7 cellular contexts compared by ENCODE assay signal in the genomic region with DNA sequence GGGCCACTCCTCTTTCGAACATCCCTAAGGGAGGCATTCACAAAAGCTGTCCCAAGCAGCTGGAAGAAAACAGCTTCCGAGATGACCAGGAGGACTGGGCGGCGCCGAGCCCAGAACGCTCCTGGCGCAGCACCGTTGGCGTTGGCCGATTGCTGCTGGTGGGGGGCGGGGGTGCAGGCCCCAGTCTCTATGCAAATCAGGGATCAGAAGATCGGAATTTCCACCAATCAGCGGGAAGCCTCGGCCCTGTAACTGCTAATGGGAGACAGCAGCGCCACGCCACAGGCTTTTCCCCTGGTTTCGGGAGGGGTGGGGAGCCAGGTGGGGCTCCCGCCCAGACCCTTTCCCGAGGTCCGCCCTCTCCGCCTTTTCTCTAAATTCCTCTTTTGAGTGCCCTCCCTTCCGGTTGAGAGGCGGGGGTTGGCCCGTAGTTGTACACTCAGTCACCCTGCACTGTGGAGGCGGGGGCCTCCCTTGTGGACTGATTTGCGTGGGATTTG.
DNase-seq lines count a peak whose midpoint lies in the region; ATAC-seq and TF ChIP-seq lines count a peak whose summit lies in the region.

No MANE protein-coding gene starts in this region.

- H3K4me3 ChIP-seq in choroid plexus epithelial cell (ENCODE audit: low read depth, low read length) (peak overlapping the region; percentile 57), MM.1S (ENCODE audit: low read length) (no peak overlapping the region)

- H3K27ac ChIP-seq in MM.1S (ENCODE audit: low read length): no peak overlapping the region

- H3K9me3 ChIP-seq in MM.1S (replicated peaks; ENCODE audit: insufficient read depth, low read length): no peaks in the 10 kb centered on the region

- H4K20me1 ChIP-seq in MM.1S (ENCODE audit: insufficient read depth, low read length): no peaks in the 10 kb centered on the region

- no peaks in the 10 kb centered on the region for H3K9me2 ChIP-seq in MM.1S (replicated peaks; ENCODE audit: insufficient read depth, low read length)

- ATAC-seq in GM21619 (IDR thresholded peaks at IDR 0.05; ENCODE audit: unreplicated experiment) (peak; percentile 44), GM18517 (IDR thresholded peaks at IDR 0.05; ENCODE audit: unreplicated experiment) (no peak)

- DNase-seq in NCI-H2196 treated with DMSO at 0.1 percent for 48 hours (lab: John Stamatoyannopoulos, UW; ENCODE audit: unreplicated experiment): peak; percentile 100
- DNase-seq in choroid plexus epithelial cell (ENCODE audit: low read depth): peak; percentile 89
- peak; percentile 82 for DNase-seq in kidney glomerular epithelial cell (lab: John Stamatoyannopoulos, UW)
- DNase-seq in stimulated activated CD4-positive, alpha-beta T cell treated with anti-CD3 and anti-CD28 coated beads, Interleukin-15, amount 100 ng/mL, for 24 hours: peak; percentile 63
- DNase-seq in MM.1S: no peak

- H3K36me3 ChIP-seq in MM.1S (replicated peaks; ENCODE audit: insufficient read depth, low read length): peaks cover 9% of the 10 kb centered on the region; the same call in 1 of the 2 replicates

- TF ChIP-seq CTCF in choroid plexus epithelial cell (conservative IDR thresholded peaks at IDR 0.05; ENCODE audit: low read depth, low read length): no peak
- no peak for TF ChIP-seq CTCF in MM.1S (IDR thresholded peaks at IDR 0.05; ENCODE audit: low read length)

- H3K79me2 ChIP-seq in MM.1S (ENCODE audit: low read length): 0 out of 2 replicates have a peak, but pooled peaks cover 4% of the 10 kb centered on the region

- no peak overlapping the region for H2AFZ ChIP-seq in MM.1S (ENCODE audit: low read length)

- peaks cover 28% of the 10 kb centered on the region for H3F3A ChIP-seq in MM.1S (ENCODE audit: insufficient read depth, low read length)

- peaks cover 32% of the 10 kb centered on the region for H3K4me1 ChIP-seq in MM.1S (ENCODE audit: low read length)

- H3K9ac ChIP-seq in MM.1S (ENCODE audit: low read length): no peak overlapping the region

- no peaks in the 10 kb centered on the region for H3K27me3 ChIP-seq in MM.1S (replicated peaks; ENCODE audit: insufficient read depth, low read length)

- H3K4me2 ChIP-seq in MM.1S (ENCODE audit: low read depth, low read length): no peak overlapping the region
